ENCODE assay signal across 27 cellular contexts in genomic region chr11:6672006-6672405, GRCh38.
"Had no signal": no experiment of that assay in that cellular context is flagged by ENCODE, and none has a peak within 500 bp of the region (broad histone marks: within the 10 kb centered on the region; RNA-seq: fewer than 3 reads in every experiment).

No MANE protein-coding gene starts in this region.

- H3K4me1 Mint-ChIP-seq: brain, neural progenitor cell had no signal

- H3K4me3 Mint-ChIP-seq: brain; immature natural killer cell; naive B cell; neural progenitor cell; stimulated activated memory B cell treated with anti-CD40 and anti-IgM and Interleukin-4, amounts not matched to agents 10 μg/mL and 1 μg/mL and 100 μg/mL, for 72 hours had no signal

- H3K9me3 Mint-ChIP-seq: brain; effector memory CD8-positive, alpha-beta T cell; immature natural killer cell; naive B cell; neural progenitor cell; stimulated activated memory B cell treated with anti-CD40 and anti-IgM and Interleukin-4, amounts not matched to agents 10 μg/mL and 1 μg/mL and 100 μg/mL, for 72 hours had no signal

- H3K36me3 ChIP-seq: lower lobe of right lung, neural progenitor cell, transverse colon had no signal

- H3K4me3 ChIP-seq: hepatocyte, lower lobe of right lung, neural progenitor cell, smooth muscle cell, transverse colon had no signal

- H3K4me1 ChIP-seq: lower lobe of right lung, neural progenitor cell had no signal

- ATAC-seq: activated CD4-positive, CD25-positive, alpha-beta regulatory T cell treated with anti-CD3 and anti-CD28 coated beads, Interleukin-2, amount 50 U/mL, for 24 hours; effector memory CD8-positive, alpha-beta T cell; esophagus mucosa; left lobe of liver; lower lobe of right lung; sciatic nerve; stimulated activated memory B cell treated with anti-CD40 and anti-IgM and Interleukin-4, amounts not matched to agents 10 μg/mL and 1 μg/mL and 100 μg/mL, for 72 hours had no signal

- H3K27ac ChIP-seq: hepatocyte, lower lobe of right lung, neural progenitor cell, transverse colon, VCaP had no signal

- H3K9me3 ChIP-seq: lower lobe of right lung, transverse colon had no signal

- H3K36me3 Mint-ChIP-seq: naive B cell; neural progenitor cell; stimulated activated memory B cell treated with anti-CD40 and anti-IgM and Interleukin-4, amounts not matched to agents 10 μg/mL and 1 μg/mL and 100 μg/mL, for 72 hours had no signal

- DNase-seq: activated CD4-positive, alpha-beta T cell treated with anti-CD3 and anti-CD28 coated beads, Interleukin-2, amount 50 U/mL, for 1 hour; activated naive CD4-positive, alpha-beta T cell treated with Interleukin-2 at 50 U/mL for 16 hours; activated T-cell treated with anti-CD3 and anti-CD28 coated beads, Interleukin-2, amount 50 U/mL, for 1 hour; aorta; dermis blood vessel endothelial cell; effector memory CD8-positive, alpha-beta T cell; foreskin melanocyte; glutamatergic neuron; immature natural killer cell; lower lobe of right lung; mesendoderm; naive B cell; stimulated activated CD4-positive, alpha-beta T cell treated with anti-CD3 and anti-CD28 coated beads, Interleukin-15, amount 100 ng/mL, for 24 hours; T-helper 9 cell; transverse colon had no signal

- H3K27me3 Mint-ChIP-seq: brain; effector memory CD8-positive, alpha-beta T cell; stimulated activated memory B cell treated with anti-CD40 and anti-IgM and Interleukin-4, amounts not matched to agents 10 μg/mL and 1 μg/mL and 100 μg/mL, for 72 hours had no signal

- H3K27ac Mint-ChIP-seq: brain; immature natural killer cell; neural progenitor cell; stimulated activated memory B cell treated with anti-CD40 and anti-IgM and Interleukin-4, amounts not matched to agents 10 μg/mL and 1 μg/mL and 100 μg/mL, for 72 hours had no signal

- H3K27me3 ChIP-seq: hepatocyte, neural progenitor cell, transverse colon had no signal

- FAIRE-seq: endothelial cell of umbilical vein, urothelium cell line had no signal
